8 cellular contexts compared by ENCODE assay signal in the genomic region with DNA sequence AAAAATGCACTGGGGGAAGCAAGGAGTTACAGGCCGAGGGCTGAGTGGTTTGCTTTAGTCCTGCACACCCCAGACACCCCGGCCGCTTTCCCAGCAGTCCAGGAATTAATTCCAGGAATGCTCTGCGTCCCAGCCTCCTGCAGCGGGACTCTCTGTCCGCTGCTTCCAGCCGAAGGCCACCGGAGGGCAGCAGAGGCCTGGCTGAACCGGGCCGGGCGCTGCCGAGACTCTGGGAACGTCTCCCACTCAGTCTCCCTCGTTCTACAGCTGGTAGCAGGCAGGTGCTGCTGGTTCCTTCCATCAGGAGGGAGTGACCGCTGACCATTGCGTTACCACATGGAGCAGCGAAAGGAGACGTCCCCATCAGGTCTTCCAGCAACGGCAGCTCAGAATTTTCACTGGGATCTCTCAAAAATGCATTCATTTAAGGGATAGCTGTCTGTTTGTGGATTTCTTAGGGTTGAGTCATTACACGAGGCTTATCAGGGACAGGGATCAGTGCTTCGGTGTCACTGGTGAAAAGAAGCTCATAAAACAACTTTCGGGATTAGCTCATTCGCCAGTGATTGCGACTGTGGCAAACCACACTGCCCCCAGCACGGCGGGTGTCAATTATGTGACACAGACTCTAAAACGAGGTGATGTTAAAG. TPM values are rescaled to one million over a fixed set of nuclear protein-coding genes. Genes with fewer than 3 reads are reported as not detected.
DNase-seq lines count a peak whose midpoint lies in the region; ATAC-seq and TF ChIP-seq lines count a peak whose summit lies in the region.

No MANE protein-coding gene starts in this region.

- H3K27me3 ChIP-seq in SJSA1 (replicated peaks), result no peaks in the 10 kb centered on the region

- H3K27ac ChIP-seq in SJSA1, result peak overlapping the region; percentile 77

- no peaks in the 10 kb centered on the region for H3K9me3 ChIP-seq in SJSA1 (replicated peaks)

- no peaks in the 10 kb centered on the region for H3K36me3 Mint-ChIP-seq in activated naive CD4-positive, alpha-beta T cell treated with anti-CD3 and anti-CD28 coated beads, Interleukin-2, amount 50 U/mL, for 72 hours
- no peaks in the 10 kb centered on the region for H3K36me3 Mint-ChIP-seq in type B pancreatic cell

- DNase-seq in DMS114 treated with DMSO at 0.1 percent for 48 hours (lab: John Stamatoyannopoulos, UW; ENCODE audit: unreplicated experiment) (peak; percentile 47), LNCaP clone FGC (ENCODE audit: low read depth) (peak; percentile 40), SJSA1 (ENCODE audit: low read depth in 1 of 2, low spot score in 2 of 2) (peak; percentile 89 to 93), head of caudate nucleus (peak; percentile 55 to 90 (median 79)), posterior cingulate gyrus (peak; percentile 66 to 97 (median 83)), type B pancreatic cell (ENCODE audit: extremely low spot score, unreplicated experiment) (peak; percentile 85)
- peak; percentile 71 to 84 for DNase-seq in activated naive CD4-positive, alpha-beta T cell treated with anti-CD3 and anti-CD28 coated beads, Interleukin-2, amount 50 U/mL, for 72 hours (ENCODE audit: low spot score in 2 of 2)

- ATAC-seq in GM21723 (IDR thresholded peaks at IDR 0.05; ENCODE audit: unreplicated experiment), result peak; percentile 65
- ATAC-seq in activated naive CD4-positive, alpha-beta T cell treated with anti-CD3 and anti-CD28 coated beads, Interleukin-2, amount 50 U/mL, for 72 hours, result peak; percentile 97

- peaks cover 17% of the 10 kb centered on the region for H3K27me3 Mint-ChIP-seq in type B pancreatic cell

- intact Hi-C loops in head of caudate nucleus (cut with DNase I) (loop anchor here (5.0 kb wide), 1 partner anchor 1575 kb away; no protein-coding TSS in a partner anchor), posterior cingulate gyrus (cut with DNase I) (loop anchor here (2.0 to 10.0 kb wide), 2 partner anchors 587 to 1569 kb away; a partner anchor contains a TSS)

- H3K4me1 Mint-ChIP-seq in type B pancreatic cell (ENCODE audit: unreplicated experiment), result peaks cover 25% of the 10 kb centered on the region

- peak overlapping the region; percentile 75 for H3K4me3 Mint-ChIP-seq in type B pancreatic cell

- H3K27ac Mint-ChIP-seq in activated naive CD4-positive, alpha-beta T cell treated with anti-CD3 and anti-CD28 coated beads, Interleukin-2, amount 50 U/mL, for 72 hours, result peak overlapping the region in 1 of 2 donors; percentile 59
- peak overlapping the region; percentile 72 for H3K27ac Mint-ChIP-seq in type B pancreatic cell

- peaks cover 39% of the 10 kb centered on the region for H3K4me1 ChIP-seq in SJSA1 (replicated peaks)

- H3K4me3 ChIP-seq in LNCaP clone FGC (ENCODE audit: low read depth, low read length) (no peak overlapping the region), SJSA1 (peak overlapping the region; percentile 22)

- TF ChIP-seq CTCF in LNCaP clone FGC (IDR thresholded peaks at IDR 0.05; ENCODE audit: control insufficient read depth, extremely low read depth, insufficient read depth), result peak; percentile 97
- peak; percentile 97 for TF ChIP-seq CTCF in type B pancreatic cell (conservative IDR thresholded peaks at IDR 0.05)

- H3K36me3 ChIP-seq in SJSA1, result no peaks in the 10 kb centered on the region

- no peaks in the 10 kb centered on the region for H3K9me3 Mint-ChIP-seq in activated naive CD4-positive, alpha-beta T cell treated with anti-CD3 and anti-CD28 coated beads, Interleukin-2, amount 50 U/mL, for 72 hours
- H3K9me3 Mint-ChIP-seq in type B pancreatic cell, result no peaks in the 10 kb centered on the region

RNA-seq across cellular contexts. Expression of a gene that starts 24.9 kb away (rescaled TPM):
- 51.0 and 72.8 TPM in 2 replicates for total RNA-seq in SJSA1 (2014; rRNA removed; shearing (Covaris generic))
- 10 to 100 TPM; 61.1 to 75.0 TPM for total RNA-seq in activated naive CD4-positive, alpha-beta T cell treated with anti-CD3 and anti-CD28 coated beads, Interleukin-2, amount 50 U/mL, for 72 hours
- total RNA-seq in type B pancreatic cell (ENCODE audit: low replicate concordance), result 57.0 and 62.3 TPM in 2 replicates

Comparison
In these comparisons a context has a peak if more than half of its experiments do, and no peak if none do; other contexts are left out.
1. DNase-seq: peak in every context shown above with its lines; median percentile 91 in SJSA1; 85 in type B pancreatic cell; 83 in posterior cingulate gyrus; 79 in head of caudate nucleus; 78 in activated naive CD4-positive, alpha-beta T cell treated with anti-CD3 and anti-CD28 coated beads, Interleukin-2, amount 50 U/mL, for 72 hours; 47 in DMS114 treated with DMSO at 0.1 percent for 48 hours; 40 in LNCaP clone FGC.